Comparison of ENCODE assay signal across 26 cellular contexts in the genomic region with DNA sequence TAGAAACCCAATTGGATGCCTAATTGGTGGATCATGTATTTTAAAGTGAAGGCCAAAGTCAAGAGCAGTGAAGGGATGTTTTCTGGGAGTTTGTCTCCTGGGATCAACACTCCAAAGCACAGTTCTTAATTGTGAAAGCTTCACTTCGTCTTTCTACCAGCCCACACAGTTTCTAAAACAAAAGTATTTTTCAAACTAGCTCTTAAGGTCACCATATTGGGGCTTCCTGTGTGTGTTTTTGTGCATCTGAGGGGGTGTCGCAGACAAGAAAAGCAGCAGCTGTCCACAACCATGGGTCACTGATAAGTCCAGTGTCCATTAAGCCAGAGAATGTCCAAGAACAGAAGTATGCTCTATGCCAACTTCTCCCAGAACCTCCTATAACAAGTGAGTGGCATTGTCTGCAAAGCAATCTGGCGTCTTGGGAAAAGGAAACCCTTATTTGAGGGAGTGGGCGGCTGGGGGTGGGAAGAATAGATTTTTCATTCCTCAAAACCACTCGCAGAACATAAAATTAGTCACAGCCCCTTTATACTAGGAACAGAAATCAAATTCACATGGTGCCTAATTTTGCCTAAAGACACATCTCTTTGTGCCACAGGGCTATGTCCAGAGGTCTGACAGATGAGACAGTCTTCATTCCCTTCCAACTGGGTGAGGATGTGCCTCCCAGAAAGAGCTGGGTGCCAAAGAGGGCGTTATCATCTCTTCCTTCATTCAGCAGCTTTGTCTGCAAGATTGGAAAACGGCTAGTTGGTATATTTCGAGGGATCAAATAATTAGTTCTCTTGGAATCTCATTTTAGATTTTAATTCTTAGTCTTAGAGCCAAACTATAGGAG.
DNase-seq lines count a peak whose midpoint lies in the region; ATAC-seq, FAIRE-seq and TF ChIP-seq lines count a peak whose summit lies in the region.
"Had no signal": no experiment of that assay in that cellular context is flagged by ENCODE, and none has a peak within 500 bp of the region (broad histone marks: within the 10 kb centered on the region; RNA-seq: fewer than 3 reads in every experiment).

No MANE protein-coding gene starts in this region.

- H3K79me2 ChIP-seq in astrocyte (ENCODE audit: insufficient read depth, low read length), result no peaks in the 10 kb centered on the region

- H3K27ac Mint-ChIP-seq in astrocyte (ENCODE audit: unreplicated experiment), result no peak overlapping the region
- peak overlapping the region; percentile 24 for H3K27ac Mint-ChIP-seq in stimulated activated memory B cell treated with anti-CD40 and anti-IgM and Interleukin-4, amounts not matched to agents 10 μg/mL and 1 μg/mL and 100 μg/mL, for 72 hours
- H3K27ac Mint-ChIP-seq: CD8-positive, alpha-beta memory T cell; GM23338 had no signal

- TF ChIP-seq CTCF in astrocyte (IDR thresholded peaks at IDR 0.05; ENCODE audit: insufficient read depth, low read depth, low read length), result no peak

- no peaks in the 10 kb centered on the region for H4K20me1 ChIP-seq in astrocyte (ENCODE audit: insufficient read depth, low read length)

- H3K4me1 ChIP-seq in astrocyte (ENCODE audit: insufficient read depth, low read length), result no peaks in the 10 kb centered on the region

- no peak overlapping the region for H3K4me3 Mint-ChIP-seq in astrocyte (ENCODE audit: unreplicated experiment)
- H3K4me3 Mint-ChIP-seq in stimulated activated memory B cell treated with anti-CD40 and anti-IgM and Interleukin-4, amounts not matched to agents 10 μg/mL and 1 μg/mL and 100 μg/mL, for 72 hours, result no peak overlapping the region
- H3K4me3 Mint-ChIP-seq: CD8-positive, alpha-beta memory T cell; GM23338; naive thymus-derived CD8-positive, alpha-beta T cell had no signal

- ATAC-seq in GM19372 (IDR thresholded peaks at IDR 0.05; ENCODE audit: low read depth, unreplicated experiment), result peak; percentile 56
- ATAC-seq in stimulated activated memory B cell treated with anti-CD40 and anti-IgM and Interleukin-4, amounts not matched to agents 10 μg/mL and 1 μg/mL and 100 μg/mL, for 72 hours, result peak; percentile 53
- ATAC-seq in GM21390 (IDR thresholded peaks at IDR 0.05; ENCODE audit: unreplicated experiment), result no peak
- ATAC-seq: GM23338; naive thymus-derived CD8-positive, alpha-beta T cell; PC-3 had no signal

- no peaks in the 10 kb centered on the region for H3K27me3 ChIP-seq in astrocyte (ENCODE audit: insufficient read depth, low read length)
- H3K27me3 ChIP-seq: SJCRH30, transverse colon had no signal

- no peaks in the 10 kb centered on the region for H3K9me3 Mint-ChIP-seq in astrocyte (ENCODE audit: unreplicated experiment)
- H3K9me3 Mint-ChIP-seq in stimulated activated memory B cell treated with anti-CD40 and anti-IgM and Interleukin-4, amounts not matched to agents 10 μg/mL and 1 μg/mL and 100 μg/mL, for 72 hours, result no peaks in the 10 kb centered on the region
- H3K9me3 Mint-ChIP-seq: CD8-positive, alpha-beta memory T cell; GM23338 had no signal

- H3K36me3 Mint-ChIP-seq in astrocyte (ENCODE audit: low read depth, unreplicated experiment), result no peaks in the 10 kb centered on the region
- no peaks in the 10 kb centered on the region for H3K36me3 Mint-ChIP-seq in stimulated activated memory B cell treated with anti-CD40 and anti-IgM and Interleukin-4, amounts not matched to agents 10 μg/mL and 1 μg/mL and 100 μg/mL, for 72 hours
- H3K36me3 Mint-ChIP-seq: CD8-positive, alpha-beta memory T cell; naive thymus-derived CD8-positive, alpha-beta T cell had no signal

- no peak overlapping the region for H3K9ac ChIP-seq in astrocyte (ENCODE audit: low read length)

- H3K36me3 ChIP-seq in astrocyte (ENCODE audit: insufficient read depth, low read length), result no peaks in the 10 kb centered on the region
- H3K36me3 ChIP-seq: SJCRH30, stomach, transverse colon had no signal

- H3K4me2 ChIP-seq in astrocyte (ENCODE audit: low read length), result no peak overlapping the region
- H3K4me2 ChIP-seq: GM23338 had no signal

- DNase-seq in stimulated activated CD4-positive, alpha-beta T cell treated with anti-CD3 and anti-CD28 coated beads, Interleukin-15, amount 100 ng/mL, for 24 hours, result peak; percentile 9
- DNase-seq in stimulated activated CD4-positive, alpha-beta T cell treated with anti-CD3 and anti-CD28 coated beads, Interleukin-1b, Interleukin-23, amount 100 ng/mL, for 48 hours, result no peak
- DNase-seq in astrocyte (ENCODE audit: low read depth), result no peak
- DNase-seq in NOMO-1 treated with DMSO at 0.1 percent for 48 hours (lab: John Stamatoyannopoulos, UW; ENCODE audit: unreplicated experiment), result no peak
- no peak for DNase-seq in NOMO-1 (lab: John Stamatoyannopoulos, UW; ENCODE audit: unreplicated experiment in 2 of 2)
- DNase-seq: activated naive CD4-positive, alpha-beta T cell treated with anti-CD3 and anti-CD28 coated beads, Interleukin-2, amount 50 U/mL, for 16 hours; activated T-cell treated with anti-CD3 and anti-CD28 coated beads, Interleukin-2, amount 50 U/mL, for 1 hour; CD8-positive, alpha-beta memory T cell; DMS79; glutamatergic neuron; KG1; left cardiac atrium; mesenchymal stem cell; naive thymus-derived CD8-positive, alpha-beta T cell; NCI-H1930; NCI-H2227 treated with DMSO at 0.1 percent for 48 hours; NCI-H82; PC-3; posterior cingulate gyrus; SJCRH30; stomach; transverse colon had no signal

- no peaks in the 10 kb centered on the region for H3K4me1 Mint-ChIP-seq in astrocyte (ENCODE audit: low read depth, unreplicated experiment)
- peaks cover 27% of the 10 kb centered on the region for H3K4me1 Mint-ChIP-seq in stimulated activated memory B cell treated with anti-CD40 and anti-IgM and Interleukin-4, amounts not matched to agents 10 μg/mL and 1 μg/mL and 100 μg/mL, for 72 hours

- H3K9me3 ChIP-seq in astrocyte (ENCODE audit: insufficient read depth, low read depth, low read length), result no peaks in the 10 kb centered on the region
- H3K9me3 ChIP-seq: SJCRH30, stomach, transverse colon had no signal

- FAIRE-seq in astrocyte (lab: Jason Lieb, UNC), result peak; percentile 89

- H3K27ac ChIP-seq in astrocyte (ENCODE audit: low read depth, low read length), result no peak overlapping the region
- H3K27ac ChIP-seq: SJCRH30, stomach, transverse colon had no signal

- H3K27me3 Mint-ChIP-seq in astrocyte (ENCODE audit: low read depth, unreplicated experiment), result peaks cover 21% of the 10 kb centered on the region
- H3K27me3 Mint-ChIP-seq in stimulated activated memory B cell treated with anti-CD40 and anti-IgM and Interleukin-4, amounts not matched to agents 10 μg/mL and 1 μg/mL and 100 μg/mL, for 72 hours, result no peaks in the 10 kb centered on the region
- H3K27me3 Mint-ChIP-seq: naive thymus-derived CD8-positive, alpha-beta T cell had no signal

- H3K4me3 ChIP-seq in astrocyte (ENCODE audit: insufficient read depth, low read depth, low read length), result no peak overlapping the region
- H3K4me3 ChIP-seq: GM23338, SJCRH30, stomach, transverse colon had no signal

- no peak overlapping the region for H2AFZ ChIP-seq in astrocyte (ENCODE audit: low read depth, low read length)
- H2AFZ ChIP-seq: GM23338 had no signal
